2 cellular contexts compared by ENCODE assay signal in genomic region chr2:62521061-62521460, GRCh38.
A peak's percentile ranks its signal among the peaks of the same experiment; 100 is the strongest.
TF ChIP-seq lines count a peak whose summit lies in the region.
"Not testable (repeated sequence)": the region's sequence is repeated elsewhere in the genome, so short reads cannot be mapped to it uniquely, and the experiment has no call there.

No MANE protein-coding gene starts in this region.

TF ChIP-seq in K562, 482 proteins besides CTCF, POLR2A, EP300 and RAD21:
- peak; percentile 47; the same call in 1 of the 2 replicates for TF ChIP-seq MTA3 (IDR thresholded peaks at IDR 0.05; ENCODE audit: borderline replicate concordance)
- peak in 2 of 3 experiments; percentile 22 to 74 for TF ChIP-seq YY1 (IDR thresholded peaks at IDR 0.05; ENCODE audit: borderline replicate concordance in 1 of 3, control insufficient read depth in 1 of 3, extremely low read depth in 1 of 3, insufficient read depth in 3 of 3, insufficient read length in 1 of 3, insufficient replicate concordance in 2 of 3, low read depth in 1 of 3, low read length in 2 of 3)
- TF ChIP-seq RBFOX2 (IDR thresholded peaks at IDR 0.05; ENCODE audit: low read depth, low read length) = peak; percentile 48
- TF ChIP-seq NFRKB (IDR thresholded peaks at IDR 0.05; ENCODE audit: low read depth) = 0 out of 2 replicates have a peak, but pooled peaks have one; percentile 34
- peak; percentile 63 to 74 for TF ChIP-seq FOXK2 (conservative IDR thresholded peaks at IDR 0.05 in 1 of 2, IDR thresholded peaks at IDR 0.05 in 1 of 2; ENCODE audit: low read depth in 2 of 2)
- TF ChIP-seq CTBP1 (IDR thresholded peaks at IDR 0.05; ENCODE audit: borderline replicate concordance) = peak; percentile 28; the same call in 1 of the 2 replicates
- peak; percentile 24 for TF ChIP-seq POLR2B (IDR thresholded peaks at IDR 0.05; ENCODE audit: low read depth, partially characterized antibody)
- peak in 1 of 2 experiments; percentile 63; a peak in 2 of 4 replicates for TF ChIP-seq FOXA3 (CRISPR knock-in tag; conservative IDR thresholded peaks at IDR 0.05 in 1 of 2, IDR thresholded peaks at IDR 0.05 in 1 of 2)

TF ChIP-seq in HepG2, 621 proteins besides CTCF, POLR2A, EP300 and RAD21:
- TF ChIP-seq ZNF891 (CRISPR knock-in tag; IDR thresholded peaks at IDR 0.05) = 0 out of 2 replicates have a peak, but pooled peaks have one; percentile 42
- peak; percentile 43 for TF ChIP-seq ZNF687 (CRISPR knock-in tag; IDR thresholded peaks at IDR 0.05)
- peak; percentile 3; the same call in 1 of the 2 replicates for TF ChIP-seq GABPB1 (CRISPR knock-in tag; IDR thresholded peaks at IDR 0.05)
- not testable (repeated sequence) for TF ChIP-seq FOXA1 (IDR thresholded peaks at IDR 0.05)
- TF ChIP-seq FOXA1 (CRISPR knock-in tag; IDR thresholded peaks at IDR 0.05) = peak; percentile 35; the same call in 1 of the 2 replicates
- 0 out of 2 replicates have a peak, but pooled peaks have one; percentile 39 for TF ChIP-seq HES4 (CRISPR knock-in tag; IDR thresholded peaks at IDR 0.05; ENCODE audit: borderline replicate concordance)
- peak; percentile 86 for TF ChIP-seq ZNF281 (CRISPR knock-in tag; IDR thresholded peaks at IDR 0.05; ENCODE audit: borderline replicate concordance)
- TF ChIP-seq NRL (CRISPR knock-in tag; IDR thresholded peaks at IDR 0.05; ENCODE audit: borderline replicate concordance) = peak; percentile 61; the same call in 1 of the 2 replicates
- peak; percentile 50; the same call in 1 of the 2 replicates for TF ChIP-seq ZMYM4 (CRISPR knock-in tag; IDR thresholded peaks at IDR 0.05)
- 0 out of 2 replicates have a peak, but pooled peaks have one; percentile 20 for TF ChIP-seq ZNF574 (CRISPR knock-in tag; IDR thresholded peaks at IDR 0.05)
- TF ChIP-seq ZBTB33 (CRISPR knock-in tag; IDR thresholded peaks at IDR 0.05) = peak; percentile 85; the same call in 1 of the 2 replicates
- TF ChIP-seq ZBTB4 (CRISPR knock-in tag; IDR thresholded peaks at IDR 0.05; ENCODE audit: borderline replicate concordance) = 0 out of 2 replicates have a peak, but pooled peaks have one; percentile 75
